In genomic region chr11:40294343-40294723, GRCh38 we compare ENCODE assay signal across 9 cellular contexts.
DNase-seq lines count a peak whose midpoint lies in the region; ATAC-seq, FAIRE-seq and TF ChIP-seq lines count a peak whose summit lies in the region.
"Had no signal": no experiment of that assay in that cellular context is flagged by ENCODE, and none has a peak within 500 bp of the region (broad histone marks: within the 10 kb centered on the region; RNA-seq: fewer than 3 reads in every experiment).

No MANE protein-coding gene starts in this region.

- H3K36me3 Mint-ChIP-seq in stimulated activated effector memory CD8-positive, alpha-beta T cell treated with anti-CD3 and anti-CD28 coated beads, Interleukin-12 subunit alpha, Interleukin-12 subunit beta, amount 100 ng/mL, for 72 hours, result no peaks in the 10 kb centered on the region

- no peak for FAIRE-seq in small intestine (lab: Jason Lieb, UNC)

- H3K36me3 ChIP-seq in body of pancreas (replicated peaks in 1 of 2; ENCODE audit: insufficient read depth in 1 of 2, low read depth in 2 of 2), result no peaks in the 10 kb centered on the region
- no peaks in the 10 kb centered on the region for H3K36me3 ChIP-seq in heart left ventricle
- no peaks in the 10 kb centered on the region for H3K36me3 ChIP-seq in small intestine (ENCODE audit: control insufficient read depth in 2 of 2, insufficient read depth in 2 of 2, low read length in 2 of 2)

- no peak overlapping the region for H3K4me3 ChIP-seq in body of pancreas
- peak overlapping the region in 1 of 12 donors; percentile 51 for H3K4me3 ChIP-seq in heart left ventricle
- H3K4me3 ChIP-seq in small intestine (ENCODE audit: low read depth in 1 of 2, low read length in 2 of 2), result no peak overlapping the region

- H3K9me3 ChIP-seq in body of pancreas (no peaks in the 10 kb centered on the region), heart left ventricle (no peaks in the 10 kb centered on the region), small intestine (ENCODE audit: control insufficient read depth, low read depth) (no peaks in the 10 kb centered on the region)

- H3K27ac Mint-ChIP-seq in stimulated activated effector memory CD8-positive, alpha-beta T cell treated with anti-CD3 and anti-CD28 coated beads, Interleukin-12 subunit alpha, Interleukin-12 subunit beta, amount 100 ng/mL, for 72 hours, result no peak overlapping the region

- 71 to 80% methylated on average over 13 of the region's 13 CpGs for WGBS in body of pancreas, 2 donors
- 69 to 74% (median 72%) methylated on average over 13 of the region's 13 CpGs for WGBS in heart left ventricle, 4 donors
- WGBS in small intestine, 3 donors, result 77 to 84% (median 83%) methylated on average over 13 of the region's 13 CpGs

- H3K27ac ChIP-seq in body of pancreas (no peak overlapping the region), heart left ventricle (no peak overlapping the region), small intestine (ENCODE audit: low read depth in 1 of 2, low read length in 1 of 2) (no peak overlapping the region)

- peaks cover 7% of the 10 kb centered on the region for H3K4me1 Mint-ChIP-seq in stimulated activated effector memory CD8-positive, alpha-beta T cell treated with anti-CD3 and anti-CD28 coated beads, Interleukin-12 subunit alpha, Interleukin-12 subunit beta, amount 100 ng/mL, for 72 hours

- DNase-seq in body of pancreas, result no peak
- no peak for DNase-seq in stimulated activated effector memory CD8-positive, alpha-beta T cell treated with anti-CD3 and anti-CD28 coated beads, Interleukin-12 subunit alpha, Interleukin-12 subunit beta, amount 100 ng/mL, for 72 hours (ENCODE audit: low spot score in 2 of 2)
- DNase-seq in heart left ventricle, result no peak
- no peak for DNase-seq in GM19238 (ENCODE audit: insufficient read length, low spot score)
- no peak for DNase-seq in germinal center (ENCODE audit: low spot score)
- DNase-seq in small intestine, result no peak
- DNase-seq: activated gamma-delta T cell treated with Interleukin-2 at 50 U/mL for 16 hours had no signal

- peaks cover 11% of the 10 kb centered on the region for H3K9me3 Mint-ChIP-seq in stimulated activated effector memory CD8-positive, alpha-beta T cell treated with anti-CD3 and anti-CD28 coated beads, Interleukin-12 subunit alpha, Interleukin-12 subunit beta, amount 100 ng/mL, for 72 hours

- TF ChIP-seq CTCF in body of pancreas (IDR thresholded peaks at IDR 0.05) (no peak), heart left ventricle (IDR thresholded peaks at IDR 0.05) (peak in 1 of 12 donors; percentile 11)

- H3K27me3 ChIP-seq in body of pancreas, result no peaks in the 10 kb centered on the region
- H3K27me3 ChIP-seq in heart left ventricle, result peaks cover 0 to 31% (median 7%) of the 10 kb centered on the region in 9 donors
- H3K27me3 ChIP-seq in small intestine (ENCODE audit: control insufficient read depth in 2 of 2, insufficient read depth in 2 of 2, low read length in 2 of 2), result no peaks in the 10 kb centered on the region

- intact Hi-C loops in body of pancreas (cut with DNase I) (no loop called here), heart left ventricle (cut with DNase I) (no loop called here)

- H3K4me3 Mint-ChIP-seq in stimulated activated effector memory CD8-positive, alpha-beta T cell treated with anti-CD3 and anti-CD28 coated beads, Interleukin-12 subunit alpha, Interleukin-12 subunit beta, amount 100 ng/mL, for 72 hours, result peak overlapping the region; percentile 33

- TF ChIP-seq POLR2A in body of pancreas (IDR thresholded peaks at IDR 0.05) (no peak), heart left ventricle (IDR thresholded peaks at IDR 0.05) (no peak)

- peaks cover 7% of the 10 kb centered on the region for H3K4me1 ChIP-seq in body of pancreas
- peaks cover 0 to 7% (median 0%) of the 10 kb centered on the region in 12 donors for H3K4me1 ChIP-seq in heart left ventricle
- peaks cover 0 to 6% of the 10 kb centered on the region in 2 donors for H3K4me1 ChIP-seq in small intestine (ENCODE audit: control insufficient read depth in 2 of 2, insufficient read depth in 1 of 2, low read depth in 1 of 2, low read length in 1 of 2)

- ATAC-seq in GM19463 (IDR thresholded peaks at IDR 0.05; ENCODE audit: unreplicated experiment) (peak; percentile 4), HG03064 (IDR thresholded peaks at IDR 0.05; ENCODE audit: low read depth, unreplicated experiment) (peak; percentile 24), body of pancreas (peak; percentile 6), heart left ventricle (no peak)
- ATAC-seq in stimulated activated effector memory CD8-positive, alpha-beta T cell treated with anti-CD3 and anti-CD28 coated beads, Interleukin-12 subunit alpha, Interleukin-12 subunit beta, amount 100 ng/mL, for 72 hours, result no peak

Comparison
In these comparisons a context has a peak if more than half of its experiments do, and no peak if none do; other contexts are left out.
1. ATAC-seq: peak in GM19463 (single experiment), HG03064 (single experiment) and body of pancreas (single experiment); none in stimulated activated effector memory CD8-positive, alpha-beta T cell treated with anti-CD3 and anti-CD28 coated beads, Interleukin-12 subunit alpha, Interleukin-12 subunit beta, amount 100 ng/mL, for 72 hours (single experiment) and heart left ventricle (0 of 4).